10 cellular contexts compared by ENCODE assay signal in the genomic region with DNA sequence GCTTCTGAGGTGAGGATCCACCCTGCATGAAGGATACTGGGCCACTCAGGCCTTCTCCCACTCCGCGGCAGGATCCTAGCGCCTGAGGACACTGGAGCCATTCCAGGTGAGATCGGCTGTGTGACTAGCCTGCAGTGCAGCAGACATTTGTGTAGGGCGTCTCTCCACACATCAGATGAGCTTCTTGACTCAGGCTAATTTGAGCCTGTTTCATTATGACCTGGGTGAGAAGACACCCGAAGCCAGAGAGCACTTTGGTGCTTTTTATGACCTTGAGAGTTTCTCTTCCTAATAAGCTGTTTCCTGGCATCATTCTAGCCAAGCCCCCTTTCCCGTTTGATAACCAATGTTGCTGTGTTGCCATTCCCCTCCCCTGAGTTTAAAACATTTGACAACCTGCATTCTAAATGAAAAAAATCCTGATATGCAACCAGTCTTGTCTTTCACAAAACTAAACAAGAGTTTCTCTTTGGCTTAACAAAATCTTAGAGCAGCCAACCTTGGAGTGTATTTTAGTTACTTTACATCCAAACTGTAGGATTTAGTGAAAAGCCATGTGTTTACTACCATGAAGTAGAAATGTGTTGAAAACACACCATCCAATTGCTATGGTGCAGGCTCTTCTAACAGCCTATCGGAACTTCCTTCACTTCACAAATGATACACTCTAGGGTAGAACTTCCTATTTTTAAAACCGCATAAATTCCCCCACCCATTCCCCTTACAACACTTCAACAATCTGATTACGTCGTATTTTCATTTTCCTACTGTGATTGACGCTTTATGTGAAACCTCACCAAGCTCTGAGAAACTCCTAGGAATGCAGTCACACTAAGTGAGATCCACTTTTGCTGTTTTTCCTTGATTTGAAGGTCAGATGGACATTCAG.
A peak's percentile ranks its signal among the peaks of the same experiment; 100 is the strongest.
DNase-seq lines count a peak whose midpoint lies in the region; ATAC-seq and TF ChIP-seq lines count a peak whose summit lies in the region.
"Had no signal": no experiment of that assay in that cellular context is flagged by ENCODE, and none has a peak within 500 bp of the region (broad histone marks: within the 10 kb centered on the region; RNA-seq: fewer than 3 reads in every experiment).

No MANE protein-coding gene starts in this region.

- no peaks in the 10 kb centered on the region for H3K9me3 Mint-ChIP-seq in activated CD4-positive, alpha-beta memory T cell treated with anti-CD3 and anti-CD28 coated beads for 36 hours
- H3K9me3 Mint-ChIP-seq in activated CD4-positive, alpha-beta memory T cell treated with anti-CD3 and anti-CD28 coated beads, Interleukin-2, amount 10 ng/mL, durations not matched to agents 7 days and 5 days, result peaks cover 4% of the 10 kb centered on the region
- H3K9me3 Mint-ChIP-seq: neural crest cell had no signal

- WGBS in spleen, 5 donors, result 37 to 44% (median 41%) methylated on average over 12 of the region's 12 CpGs

- CTCF ChIA-PET in activated CD4-positive, alpha-beta memory T cell treated with anti-CD3 and anti-CD28 coated beads for 36 hours (lab: Charles Lee), result no interaction called here
- CTCF ChIA-PET in activated CD4-positive, alpha-beta memory T cell treated with anti-CD3 and anti-CD28 coated beads, Interleukin-2, amount 10 ng/mL, durations not matched to agents 7 days and 5 days (lab: Charles Lee), result interaction anchor here (0.8 to 1.8 kb wide), 2 partner anchors 206 to 208 kb away, joined by 3 to 4 read pairs; no protein-coding TSS in a partner anchor

- H3K27ac ChIP-seq in spleen, result peak overlapping the region in 5 of 8 donors; percentile 16 to 50 (median 32)
- H3K27ac ChIP-seq: cardiac muscle cell had no signal

- peak; percentile 47 for DNase-seq in activated CD4-positive, alpha-beta memory T cell treated with anti-CD3 and anti-CD28 coated beads for 36 hours
- no peak for DNase-seq in activated CD4-positive, alpha-beta memory T cell treated with anti-CD3 and anti-CD28 coated beads, Interleukin-2, amount 10 ng/mL, durations not matched to agents 7 days and 5 days
- peak; percentile 96 for DNase-seq in SIG-M5 treated with dmso at 0.1 percent for 504 hours (lab: John Stamatoyannopoulos, UW; ENCODE audit: unreplicated experiment)
- no peak for DNase-seq in spleen
- no peak for DNase-seq in activated gamma-delta T cell treated with Interleukin-2 at 50 U/mL for 16 hours
- DNase-seq in NCI-H345 treated with DMSO at 0.1 percent for 48 hours (lab: John Stamatoyannopoulos, UW; ENCODE audit: unreplicated experiment), result no peak
- no peak for DNase-seq in iPS-NIHi11 (ENCODE audit: low spot score)

- no peak for TF ChIP-seq POLR2A in spleen (IDR thresholded peaks at IDR 0.05)

- POLR2A ChIA-PET in activated CD4-positive, alpha-beta memory T cell treated with anti-CD3 and anti-CD28 coated beads for 36 hours (lab: Charles Lee), result interaction anchor here (1.1 kb wide), 1 partner anchor 76 kb away, joined by 3 read pairs; no protein-coding TSS in a partner anchor
- POLR2A ChIA-PET in activated CD4-positive, alpha-beta memory T cell treated with anti-CD3 and anti-CD28 coated beads, Interleukin-2, amount 10 ng/mL, durations not matched to agents 7 days and 5 days (lab: Charles Lee), result interaction anchor here (0.6 kb wide), 1 partner anchor 148 kb away, joined by 3 read pairs; a partner anchor contains a TSS

- H3K4me3 ChIP-seq in spleen, result peak overlapping the region in 1 of 8 donors; percentile 32
- H3K4me3 ChIP-seq: cardiac muscle cell had no signal

- H3K27me3 ChIP-seq in spleen (replicated peaks in 1 of 7), result no peaks in the 10 kb centered on the region
- H3K27me3 ChIP-seq: cardiac muscle cell had no signal

- peak overlapping the region; percentile 18 for H3K27ac Mint-ChIP-seq in activated CD4-positive, alpha-beta memory T cell treated with anti-CD3 and anti-CD28 coated beads for 36 hours
- no peak overlapping the region for H3K27ac Mint-ChIP-seq in activated CD4-positive, alpha-beta memory T cell treated with anti-CD3 and anti-CD28 coated beads, Interleukin-2, amount 10 ng/mL, durations not matched to agents 7 days and 5 days

- H3K4me1 Mint-ChIP-seq in activated CD4-positive, alpha-beta memory T cell treated with anti-CD3 and anti-CD28 coated beads for 36 hours (ENCODE audit: low read depth), result peaks cover 29% of the 10 kb centered on the region
- H3K4me1 Mint-ChIP-seq in activated CD4-positive, alpha-beta memory T cell treated with anti-CD3 and anti-CD28 coated beads, Interleukin-2, amount 10 ng/mL, durations not matched to agents 7 days and 5 days, result peaks cover 18% of the 10 kb centered on the region

- H3K36me3 Mint-ChIP-seq in activated CD4-positive, alpha-beta memory T cell treated with anti-CD3 and anti-CD28 coated beads for 36 hours, result no peaks in the 10 kb centered on the region
- no peaks in the 10 kb centered on the region for H3K36me3 Mint-ChIP-seq in activated CD4-positive, alpha-beta memory T cell treated with anti-CD3 and anti-CD28 coated beads, Interleukin-2, amount 10 ng/mL, durations not matched to agents 7 days and 5 days (ENCODE audit: low read depth)

- peak overlapping the region; percentile 3 for H3K4me3 Mint-ChIP-seq in activated CD4-positive, alpha-beta memory T cell treated with anti-CD3 and anti-CD28 coated beads for 36 hours
- no peak overlapping the region for H3K4me3 Mint-ChIP-seq in activated CD4-positive, alpha-beta memory T cell treated with anti-CD3 and anti-CD28 coated beads, Interleukin-2, amount 10 ng/mL, durations not matched to agents 7 days and 5 days
- H3K4me3 Mint-ChIP-seq: neural crest cell had no signal

- no peaks in the 10 kb centered on the region for H3K9me3 ChIP-seq in spleen

- peak; percentile 93 for ATAC-seq in HG02870 (IDR thresholded peaks at IDR 0.05; ENCODE audit: unreplicated experiment)

- no peaks in the 10 kb centered on the region for H3K36me3 ChIP-seq in spleen
- H3K36me3 ChIP-seq: cardiac muscle cell had no signal

- no peaks in the 10 kb centered on the region for H3K27me3 Mint-ChIP-seq in activated CD4-positive, alpha-beta memory T cell treated with anti-CD3 and anti-CD28 coated beads for 36 hours
- no peaks in the 10 kb centered on the region for H3K27me3 Mint-ChIP-seq in activated CD4-positive, alpha-beta memory T cell treated with anti-CD3 and anti-CD28 coated beads, Interleukin-2, amount 10 ng/mL, durations not matched to agents 7 days and 5 days

- peaks cover 0 to 65% (median 33%) of the 10 kb centered on the region in 6 donors for H3K4me1 ChIP-seq in spleen

- TF ChIP-seq CTCF in spleen (IDR thresholded peaks at IDR 0.05 in 8 of 11, conservative IDR thresholded peaks at IDR 0.05 in 3 of 11), result no peak

- intact Hi-C loops in activated CD4-positive, alpha-beta memory T cell treated with anti-CD3 and anti-CD28 coated beads for 36 hours (cut with micrococcal nuclease), result loop anchor here (5.0 kb wide), 1 partner anchor 99 kb away; no protein-coding TSS in a partner anchor
- intact Hi-C loops in spleen (cut with DNase I; ENCODE audit: low total_unique reads), result no loop called here

Comparison
In these comparisons a context has a peak if more than half of its experiments do, and no peak if none do; other contexts are left out.
1. DNase-seq: peak in activated CD4-positive, alpha-beta memory T cell treated with anti-CD3 and anti-CD28 coated beads for 36 hours (single experiment) and SIG-M5 treated with dmso at 0.1 percent for 504 hours (single experiment); none in activated CD4-positive, alpha-beta memory T cell treated with anti-CD3 and anti-CD28 coated beads, Interleukin-2, amount 10 ng/mL, durations not matched to agents 7 days and 5 days (single experiment), spleen (single experiment), activated gamma-delta T cell treated with Interleukin-2 at 50 U/mL for 16 hours (single experiment), NCI-H345 treated with DMSO at 0.1 percent for 48 hours (single experiment) and iPS-NIHi11 (single experiment).